In genomic region chr19:42279148-42279901, GRCh38 we compare ENCODE assay signal across 8 cellular contexts. TPM values are rescaled to one million over a fixed set of nuclear protein-coding genes. Genes with fewer than 3 reads are reported as not detected.
DNase-seq lines count a peak whose midpoint lies in the region; ATAC-seq, FAIRE-seq and TF ChIP-seq lines count a peak whose summit lies in the region.

No MANE protein-coding gene starts in this region.

- H3K9me1 ChIP-seq in endothelial cell of umbilical vein (replicated peaks; ENCODE audit: control insufficient read depth, extremely low read depth, insufficient read depth, low read length) = no peaks in the 10 kb centered on the region

- H3K4me3 ChIP-seq in NT2/D1 (ENCODE audit: insufficient read length, low read depth) = peak overlapping the region; percentile 77
- H3K4me3 ChIP-seq in endothelial cell of umbilical vein (replicated peaks in 1 of 3; ENCODE audit: insufficient read depth in 1 of 3, low read depth in 1 of 3, low read length in 3 of 3) = peak overlapping the region in 2 of 3 experiments; percentile 61 to 74
- peak overlapping the region; percentile 91 for H3K4me3 ChIP-seq in ovary

- peaks cover 24% of the 10 kb centered on the region for H3K79me2 ChIP-seq in endothelial cell of umbilical vein (ENCODE audit: control insufficient read depth, insufficient read depth, low read length)

- H3K4me2 ChIP-seq in endothelial cell of umbilical vein (ENCODE audit: insufficient read depth, low read length) = peak overlapping the region; percentile 61

- TF ChIP-seq POLR2A in endothelial cell of umbilical vein (IDR thresholded peaks at IDR 0.05; ENCODE audit: low read depth, low read length) = no peak
- no peak for TF ChIP-seq POLR2A in ovary (IDR thresholded peaks at IDR 0.05)

- H3K36me3 ChIP-seq in NT2/D1 (ENCODE audit: insufficient read depth, insufficient read length, low read length) (peaks cover 12% of the 10 kb centered on the region), endothelial cell of umbilical vein (ENCODE audit: control insufficient read depth in 2 of 2, extremely low read depth in 1 of 2, insufficient read depth in 2 of 2, low read length in 2 of 2) (peaks cover 4 to 7% of the 10 kb centered on the region in 2 experiments), ovary (no peaks in the 10 kb centered on the region)

- DNase-seq in DMS114 treated with DMSO at 0.1 percent for 48 hours (lab: John Stamatoyannopoulos, UW; ENCODE audit: unreplicated experiment) = peak; percentile 64
- DNase-seq in NT2/D1 (ENCODE audit: low read depth, low spot score) = no peak
- no peak for DNase-seq in endothelial cell of umbilical vein (ENCODE audit: low read depth, low spot score)
- peak in 1 of 5 donors; percentile 32 for DNase-seq in ovary
- no peak for DNase-seq in KBM-7
- DNase-seq in RPMI8226 = no peak

- no peak overlapping the region for H2AFZ ChIP-seq in endothelial cell of umbilical vein (ENCODE audit: low read depth, low read length)

- H3K9me3 ChIP-seq in NT2/D1 (ENCODE audit: insufficient read depth, low read length) (no peaks in the 10 kb centered on the region), endothelial cell of umbilical vein (replicated peaks; ENCODE audit: control insufficient read depth, insufficient read depth, low read length) (no peaks in the 10 kb centered on the region), ovary (no peaks in the 10 kb centered on the region)

- in situ Hi-C loops in KBM-7 (cut with MboI; ENCODE audit: low pct_unique_long_range_greater_than_20kb, low sequenced_read_pairs) = no loop called here

- dilution Hi-C loops in endothelial cell of umbilical vein (cut with MboI; ENCODE audit: extremely low pct_ligation_motif_present, low sequenced_read_pairs) = no loop called here

- H3K27ac ChIP-seq in endothelial cell of umbilical vein (ENCODE audit: insufficient read depth, low read depth, low read length) = peak overlapping the region; percentile 30
- peak overlapping the region; percentile 83 to 98 for H3K27ac ChIP-seq in ovary

- no peaks in the 10 kb centered on the region for H3K27me3 ChIP-seq in NT2/D1 (ENCODE audit: insufficient read depth, insufficient read length)
- no peaks in the 10 kb centered on the region for H3K27me3 ChIP-seq in endothelial cell of umbilical vein (ENCODE audit: control insufficient read depth in 2 of 2, insufficient read depth in 2 of 2, low read length in 2 of 2)
- H3K27me3 ChIP-seq in ovary = no peaks in the 10 kb centered on the region

- peaks cover 27% of the 10 kb centered on the region for H3K4me1 ChIP-seq in NT2/D1 (ENCODE audit: insufficient read depth, insufficient read length)
- H3K4me1 ChIP-seq in endothelial cell of umbilical vein (ENCODE audit: control insufficient read depth, extremely low read depth, insufficient read depth, low read length) = peaks cover 52% of the 10 kb centered on the region
- peaks cover 21% of the 10 kb centered on the region for H3K4me1 ChIP-seq in ovary (ENCODE audit: insufficient read depth)

- TF ChIP-seq CTCF in endothelial cell of umbilical vein (IDR thresholded peaks at IDR 0.05; ENCODE audit: extremely low read depth in 1 of 2, insufficient read depth in 1 of 2, low read depth in 1 of 2, low read length in 2 of 2) (no peak), ovary (IDR thresholded peaks at IDR 0.05) (no peak)

- BruUV-seq in endothelial cell of umbilical vein (replicated peaks; lab: Mats Ljungman, UMichigan) = no TSS peak

- intact Hi-C loops in endothelial cell of umbilical vein (cut with micrococcal nuclease) (loop anchor here (1.0 kb wide), 1 partner anchor 171 kb away; no protein-coding TSS in a partner anchor), ovary (cut with DNase I) (no loop called here)

- WGBS in ovary, 3 donors = 6 to 14% (median 10%) methylated on average over 6 of the region's 6 CpGs

- peak; percentile 33 for FAIRE-seq in endothelial cell of umbilical vein (lab: Jason Lieb, UNC)

- CTCF ChIA-PET in endothelial cell of umbilical vein (lab: Charles Lee) = interaction anchor here (0.9 to 7.4 kb wide), 20 partner anchors 9 to 166 kb away, joined by 3 to 365 read pairs (median 4); partner anchors contain the start of genes CIC, DEDD2, ERF and GSK3A

- H3K9ac ChIP-seq in NT2/D1 (ENCODE audit: insufficient read length, low read depth) = peak overlapping the region; percentile 69
- peak overlapping the region; percentile 35 for H3K9ac ChIP-seq in endothelial cell of umbilical vein (replicated peaks; ENCODE audit: extremely low read depth, insufficient read depth, low read length)

- no peak for TF ChIP-seq EP300 in ovary (IDR thresholded peaks at IDR 0.05)

- ATAC-seq in HG02759 (IDR thresholded peaks at IDR 0.05; ENCODE audit: unreplicated experiment) = no peak
- no peak for ATAC-seq in HG02885 (IDR thresholded peaks at IDR 0.05; ENCODE audit: poor library complexity, unreplicated experiment)

- H4K20me1 ChIP-seq in endothelial cell of umbilical vein (replicated peaks; ENCODE audit: control insufficient read depth, extremely low read depth, insufficient read depth, low read length) = no peaks in the 10 kb centered on the region

- POLR2A ChIA-PET in endothelial cell of umbilical vein (lab: Charles Lee) = interaction anchor here (0.9 to 1.8 kb wide), 8 partner anchors 9 to 36 kb away, joined by 3 to 11 read pairs (median 5); partner anchors contain the start of genes CIC, ERF and GSK3A

TF ChIP-seq in endothelial cell of umbilical vein, 7 proteins besides CTCF, POLR2A, EP300 and RAD21 (continues in another document):
- TF ChIP-seq MYC (IDR thresholded peaks at IDR 0.05; ENCODE audit: low read depth, low read length) = no peak
- no peak for TF ChIP-seq EZH2 (IDR thresholded peaks at IDR 0.05; ENCODE audit: borderline replicate concordance, low read depth, low read length, severe bottlenecking)
- TF ChIP-seq POLR2AphosphoS5 (IDR thresholded peaks at IDR 0.05; ENCODE audit: insufficient read depth, low read depth, low read length) = no peak

RNA-seq across cellular contexts. Expression of gene CIC, which starts 10.3 kb away (rescaled TPM):
- 86.0 and 86.3 TPM in 2 replicates for total RNA-seq in endothelial cell of umbilical vein
- 18.4 and 23.5 TPM in 2 replicates for polyA plus RNA-seq in endothelial cell of umbilical vein
- polyA plus RNA-seq in endothelial cell of umbilical vein (2011; cell fraction: cytosol; rRNA removed) = 15.8 and 26.9 TPM in 2 replicates
- 59.1 and 69.4 TPM in 2 replicates for polyA plus RNA-seq in endothelial cell of umbilical vein (2011; cell fraction: nucleus; rRNA removed)
- polyA plus RNA-seq in endothelial cell of umbilical vein (2012) = 28.9 and 43.8 TPM in 2 replicates
- 9.1 and 9.7 TPM in 2 replicates for polyA minus RNA-seq in endothelial cell of umbilical vein
- 11.2 TPM for polyA minus RNA-seq in endothelial cell of umbilical vein (2011; cell fraction: cytosol; rRNA and poly(A)+ RNA removed)
- polyA minus RNA-seq in endothelial cell of umbilical vein (2011; cell fraction: nucleus; rRNA and poly(A)+ RNA removed) = 15.3 and 26.1 TPM in 2 replicates
- total RNA-seq in ovary = 100 to 1,000 TPM in 4 of 7 donors, 10 to 100 TPM in 3; 24.6 to 139 (median 113) TPM
- polyA plus RNA-seq in ovary = 10 to 100 TPM in 1 of 2 donors, 1 to 10 TPM in 1; 6.6 to 71.0 TPM

RNA-seq across cellular contexts. Expression of gene PRR19, which starts 22.6 kb away (rescaled TPM):
- total RNA-seq in endothelial cell of umbilical vein = 1.0 and 1.5 TPM in 2 replicates
- 1.4 and 1.9 TPM in 2 replicates for polyA plus RNA-seq in endothelial cell of umbilical vein
- 0.98 and 1.0 TPM in 2 replicates for polyA plus RNA-seq in endothelial cell of umbilical vein (2011; cell fraction: cytosol; rRNA removed)
- polyA plus RNA-seq in endothelial cell of umbilical vein (2011; cell fraction: nucleus; rRNA removed) = 0.55 and 0.92 TPM in 2 replicates
- 1.1 and 1.3 TPM in 2 replicates for polyA plus RNA-seq in endothelial cell of umbilical vein (2012)
- polyA minus RNA-seq in endothelial cell of umbilical vein = 0.53 and 0.62 TPM in 2 replicates
- polyA minus RNA-seq in endothelial cell of umbilical vein (2011; cell fraction: cytosol; rRNA and poly(A)+ RNA removed) = not detected
- 0.53 and 0.63 TPM in 2 replicates for polyA minus RNA-seq in endothelial cell of umbilical vein (2011; cell fraction: nucleus; rRNA and poly(A)+ RNA removed)
- 1 to 10 TPM in 2 of 7 donors, under 1 TPM in 4, not detected in 1; 0.58 to 2.9 (median 0.78) TPM for total RNA-seq in ovary
- polyA plus RNA-seq in ovary = under 1 TPM in 1 of 2 donors, not detected in 1; 0.71 TPM

RNA-seq across cellular contexts. Expression of gene PAFAH1B3, which starts 23.1 kb away (rescaled TPM):
- total RNA-seq in endothelial cell of umbilical vein (41.4 and 47.6 TPM in 2 replicates), ovary (10 to 100 TPM; 15.8 to 40.2 (median 20.6) TPM)
- polyA plus RNA-seq in endothelial cell of umbilical vein (95.0 and 115 TPM in 2 replicates), ovary (10 to 100 TPM in 1 of 2 donors, 1 to 10 TPM in 1; 4.1 to 23.4 TPM)
- polyA plus RNA-seq in endothelial cell of umbilical vein (2011; cell fraction: cytosol; rRNA removed) = 60.9 and 62.4 TPM in 2 replicates
- 37.0 and 38.1 TPM in 2 replicates for polyA plus RNA-seq in endothelial cell of umbilical vein (2011; cell fraction: nucleus; rRNA removed)
- 41.4 and 45.7 TPM in 2 replicates for polyA plus RNA-seq in endothelial cell of umbilical vein (2012)
- polyA minus RNA-seq in endothelial cell of umbilical vein = 31.2 and 37.2 TPM in 2 replicates
- polyA minus RNA-seq in endothelial cell of umbilical vein (2011; cell fraction: cytosol; rRNA and poly(A)+ RNA removed) = 15.9 TPM
- 5.5 and 10.9 TPM in 2 replicates for polyA minus RNA-seq in endothelial cell of umbilical vein (2011; cell fraction: nucleus; rRNA and poly(A)+ RNA removed)

RNA-seq across cellular contexts. Expression of gene ERF, which starts 24.4 kb away (rescaled TPM):
- total RNA-seq in endothelial cell of umbilical vein (117 and 130 TPM in 2 replicates), ovary (100 to 1,000 TPM in 1 of 7 donors, 10 to 100 TPM in 6; 23.1 to 110 (median 76.6) TPM)
- polyA plus RNA-seq in endothelial cell of umbilical vein (102 and 125 TPM in 2 replicates), ovary (10 to 100 TPM; 31.7 to 51.0 TPM)
- 43.3 and 54.3 TPM in 2 replicates for polyA plus RNA-seq in endothelial cell of umbilical vein (2011; cell fraction: cytosol; rRNA removed)
- polyA plus RNA-seq in endothelial cell of umbilical vein (2011; cell fraction: nucleus; rRNA removed) = 130 and 152 TPM in 2 replicates
- polyA plus RNA-seq in endothelial cell of umbilical vein (2012) = 40.7 and 61.9 TPM in 2 replicates
- 76.4 and 95.4 TPM in 2 replicates for polyA minus RNA-seq in endothelial cell of umbilical vein
- 26.5 TPM for polyA minus RNA-seq in endothelial cell of umbilical vein (2011; cell fraction: cytosol; rRNA and poly(A)+ RNA removed)
- 38.5 and 45.5 TPM in 2 replicates for polyA minus RNA-seq in endothelial cell of umbilical vein (2011; cell fraction: nucleus; rRNA and poly(A)+ RNA removed)

RNA-seq across cellular contexts. Expression of gene TMEM145, which starts 33.8 kb away (rescaled TPM):
- total RNA-seq in endothelial cell of umbilical vein (not detected in 2 replicates), ovary (1 to 10 TPM in 1 of 7 donors, under 1 TPM in 4, not detected in 2; 0.20 to 1.7 (median 0.31) TPM)
- polyA plus RNA-seq in endothelial cell of umbilical vein (0.24 TPM in 1 of 2 replicates, not detected in the other), ovary (under 1 TPM in 1 of 2 donors, not detected in 1; 0.08 TPM)
- not detected in 2 replicates for polyA plus RNA-seq in endothelial cell of umbilical vein (2011; cell fraction: cytosol; rRNA removed)
- 0.38 TPM in 1 of 2 replicates, not detected in the other for polyA plus RNA-seq in endothelial cell of umbilical vein (2011; cell fraction: nucleus; rRNA removed)
- polyA plus RNA-seq in endothelial cell of umbilical vein (2012) = not detected in 2 replicates
- polyA minus RNA-seq in endothelial cell of umbilical vein = 0.13 TPM in 1 of 2 replicates, not detected in the other
- not detected for polyA minus RNA-seq in endothelial cell of umbilical vein (2011; cell fraction: cytosol; rRNA and poly(A)+ RNA removed)
- not detected in 2 replicates for polyA minus RNA-seq in endothelial cell of umbilical vein (2011; cell fraction: nucleus; rRNA and poly(A)+ RNA removed)
